2 cellular contexts compared by ENCODE assay signal in the genomic region with DNA sequence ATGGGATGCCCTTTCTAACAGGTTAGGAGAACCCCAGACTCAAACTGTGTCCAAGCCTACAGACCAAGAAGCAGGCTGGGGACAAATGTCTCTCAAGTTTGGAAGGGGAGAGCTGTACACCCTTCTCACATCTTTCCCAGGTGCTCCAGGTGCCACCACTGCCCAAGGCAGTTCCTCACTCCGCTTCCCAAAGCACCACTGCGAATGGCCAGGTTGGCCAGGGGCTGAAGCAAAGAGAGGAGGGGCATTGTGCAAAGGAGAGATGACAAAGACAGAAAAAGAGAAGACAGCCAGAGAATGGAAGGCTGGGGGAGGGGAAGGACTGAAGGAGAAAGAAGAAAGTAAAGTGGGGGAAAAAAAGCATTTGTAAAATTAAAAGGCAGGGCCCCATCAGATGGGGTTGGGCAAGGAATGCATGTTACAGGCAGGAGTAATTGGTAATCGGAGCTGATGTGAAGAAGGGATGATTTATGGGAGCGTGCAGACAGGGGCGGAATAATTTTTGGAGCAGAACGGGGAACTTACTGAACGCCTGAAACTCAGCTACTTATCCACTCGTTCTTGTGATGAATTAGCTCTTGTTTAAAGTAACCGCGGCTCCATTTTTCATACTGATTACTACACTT.
TF ChIP-seq lines count a peak whose summit lies in the region.

No MANE protein-coding gene starts in this region.

TF ChIP-seq in HEK293, 187 proteins besides CTCF, POLR2A, EP300 and RAD21 (continued from another document and continues in another):
- TF ChIP-seq ZNF549 (tag by site-specific recombination; IDR thresholded peaks at IDR 0.05) (no peak), ZNF791 (tag by site-specific recombination; IDR thresholded peaks at IDR 0.05) (no peak), ZNF629 (tag by site-specific recombination; IDR thresholded peaks at IDR 0.05) (no peak), ZNF239 (tag by site-specific recombination; IDR thresholded peaks at IDR 0.05) (no peak), ZNF221 (tag by site-specific recombination; IDR thresholded peaks at IDR 0.05; ENCODE audit: borderline replicate concordance) (no peak), ZNF701 (tag by site-specific recombination; IDR thresholded peaks at IDR 0.05) (no peak), ZBTB1 (tag by site-specific recombination; IDR thresholded peaks at IDR 0.05) (no peak), ZXDB (tag by site-specific recombination; IDR thresholded peaks at IDR 0.05) (peak; percentile 66; the same call in 1 of the 2 replicates), ZNF423 (tag by site-specific recombination; IDR thresholded peaks at IDR 0.05) (no peak), ZNF670 (tag by site-specific recombination; IDR thresholded peaks at IDR 0.05; ENCODE audit: low read depth) (no peak), ZNF571 (tag by site-specific recombination; IDR thresholded peaks at IDR 0.05) (no peak), HOXA7 (CRISPR knock-in tag; IDR thresholded peaks at IDR 0.05; ENCODE audit: borderline replicate concordance) (no peak), KLF1 (tag by site-specific recombination; IDR thresholded peaks at IDR 0.05) (peak; percentile 75), ZNF843 (tag by site-specific recombination; IDR thresholded peaks at IDR 0.05) (peak; percentile 74), ZEB2 (tag by site-specific recombination; IDR thresholded peaks at IDR 0.05) (peak; percentile 61), HOXD13 (CRISPR knock-in tag; IDR thresholded peaks at IDR 0.05; ENCODE audit: borderline replicate concordance) (no peak)
- TF ChIP-seq, protein P1, sequence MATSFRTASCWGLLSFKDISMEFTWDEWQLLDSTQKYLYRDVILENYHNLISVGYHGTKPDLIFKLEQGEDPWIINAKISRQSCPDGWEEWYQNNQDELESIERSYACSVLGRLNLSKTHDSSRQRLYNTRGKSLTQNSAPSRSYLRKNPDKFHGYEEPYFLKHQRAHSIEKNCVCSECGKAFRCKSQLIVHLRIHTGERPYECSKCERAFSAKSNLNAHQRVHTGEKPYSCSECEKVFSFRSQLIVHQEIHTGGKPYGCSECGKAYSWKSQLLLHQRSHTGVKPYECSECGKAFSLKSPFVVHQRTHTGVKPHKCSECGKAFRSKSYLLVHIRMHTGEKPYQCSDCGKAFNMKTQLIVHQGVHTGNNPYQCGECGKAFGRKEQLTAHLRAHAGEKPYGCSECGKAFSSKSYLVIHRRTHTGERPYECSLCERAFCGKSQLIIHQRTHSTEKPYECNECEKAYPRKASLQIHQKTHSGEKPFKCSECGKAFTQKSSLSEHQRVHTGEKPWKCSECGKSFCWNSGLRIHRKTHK (tag by site-specific recombination; IDR thresholded peaks at IDR 0.05): no peak
- TF ChIP-seq, protein P2, sequence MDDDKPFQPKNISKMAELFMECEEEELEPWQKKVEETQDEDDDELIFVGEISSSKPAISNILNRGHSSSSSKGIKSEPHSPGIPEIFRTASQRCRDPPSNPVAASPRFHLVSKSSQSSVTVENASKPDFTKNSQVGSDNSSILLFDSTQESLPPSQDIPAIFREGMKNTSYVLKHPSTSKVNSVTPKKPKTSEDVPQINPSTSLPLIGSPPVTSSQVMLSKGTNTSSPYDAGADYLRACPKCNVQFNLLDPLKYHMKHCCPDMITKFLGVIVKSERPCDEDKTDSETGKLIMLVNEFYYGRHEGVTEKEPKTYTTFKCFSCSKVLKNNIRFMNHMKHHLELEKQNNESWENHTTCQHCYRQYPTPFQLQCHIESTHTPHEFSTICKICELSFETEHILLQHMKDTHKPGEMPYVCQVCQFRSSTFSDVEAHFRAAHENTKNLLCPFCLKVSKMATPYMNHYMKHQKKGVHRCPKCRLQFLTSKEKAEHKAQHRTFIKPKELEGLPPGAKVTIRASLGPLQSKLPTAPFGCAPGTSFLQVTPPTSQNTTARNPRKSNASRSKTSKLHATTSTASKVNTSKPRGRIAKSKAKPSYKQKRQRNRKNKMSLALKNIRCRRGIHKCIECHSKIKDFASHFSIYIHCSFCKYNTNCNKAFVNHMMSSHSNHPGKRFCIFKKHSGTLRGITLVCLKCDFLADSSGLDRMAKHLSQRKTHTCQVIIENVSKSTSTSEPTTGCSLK (tag by site-specific recombination; IDR thresholded peaks at IDR 0.05): no peak
- TF ChIP-seq, protein P3, sequence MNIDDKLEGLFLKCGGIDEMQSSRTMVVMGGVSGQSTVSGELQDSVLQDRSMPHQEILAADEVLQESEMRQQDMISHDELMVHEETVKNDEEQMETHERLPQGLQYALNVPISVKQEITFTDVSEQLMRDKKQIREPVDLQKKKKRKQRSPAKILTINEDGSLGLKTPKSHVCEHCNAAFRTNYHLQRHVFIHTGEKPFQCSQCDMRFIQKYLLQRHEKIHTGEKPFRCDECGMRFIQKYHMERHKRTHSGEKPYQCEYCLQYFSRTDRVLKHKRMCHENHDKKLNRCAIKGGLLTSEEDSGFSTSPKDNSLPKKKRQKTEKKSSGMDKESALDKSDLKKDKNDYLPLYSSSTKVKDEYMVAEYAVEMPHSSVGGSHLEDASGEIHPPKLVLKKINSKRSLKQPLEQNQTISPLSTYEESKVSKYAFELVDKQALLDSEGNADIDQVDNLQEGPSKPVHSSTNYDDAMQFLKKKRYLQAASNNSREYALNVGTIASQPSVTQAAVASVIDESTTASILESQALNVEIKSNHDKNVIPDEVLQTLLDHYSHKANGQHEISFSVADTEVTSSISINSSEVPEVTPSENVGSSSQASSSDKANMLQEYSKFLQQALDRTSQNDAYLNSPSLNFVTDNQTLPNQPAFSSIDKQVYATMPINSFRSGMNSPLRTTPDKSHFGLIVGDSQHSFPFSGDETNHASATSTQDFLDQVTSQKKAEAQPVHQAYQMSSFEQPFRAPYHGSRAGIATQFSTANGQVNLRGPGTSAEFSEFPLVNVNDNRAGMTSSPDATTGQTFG (tag by site-specific recombination; IDR thresholded peaks at IDR 0.05; ENCODE audit: borderline replicate concordance): no peak
- TF ChIP-seq, protein P4, sequence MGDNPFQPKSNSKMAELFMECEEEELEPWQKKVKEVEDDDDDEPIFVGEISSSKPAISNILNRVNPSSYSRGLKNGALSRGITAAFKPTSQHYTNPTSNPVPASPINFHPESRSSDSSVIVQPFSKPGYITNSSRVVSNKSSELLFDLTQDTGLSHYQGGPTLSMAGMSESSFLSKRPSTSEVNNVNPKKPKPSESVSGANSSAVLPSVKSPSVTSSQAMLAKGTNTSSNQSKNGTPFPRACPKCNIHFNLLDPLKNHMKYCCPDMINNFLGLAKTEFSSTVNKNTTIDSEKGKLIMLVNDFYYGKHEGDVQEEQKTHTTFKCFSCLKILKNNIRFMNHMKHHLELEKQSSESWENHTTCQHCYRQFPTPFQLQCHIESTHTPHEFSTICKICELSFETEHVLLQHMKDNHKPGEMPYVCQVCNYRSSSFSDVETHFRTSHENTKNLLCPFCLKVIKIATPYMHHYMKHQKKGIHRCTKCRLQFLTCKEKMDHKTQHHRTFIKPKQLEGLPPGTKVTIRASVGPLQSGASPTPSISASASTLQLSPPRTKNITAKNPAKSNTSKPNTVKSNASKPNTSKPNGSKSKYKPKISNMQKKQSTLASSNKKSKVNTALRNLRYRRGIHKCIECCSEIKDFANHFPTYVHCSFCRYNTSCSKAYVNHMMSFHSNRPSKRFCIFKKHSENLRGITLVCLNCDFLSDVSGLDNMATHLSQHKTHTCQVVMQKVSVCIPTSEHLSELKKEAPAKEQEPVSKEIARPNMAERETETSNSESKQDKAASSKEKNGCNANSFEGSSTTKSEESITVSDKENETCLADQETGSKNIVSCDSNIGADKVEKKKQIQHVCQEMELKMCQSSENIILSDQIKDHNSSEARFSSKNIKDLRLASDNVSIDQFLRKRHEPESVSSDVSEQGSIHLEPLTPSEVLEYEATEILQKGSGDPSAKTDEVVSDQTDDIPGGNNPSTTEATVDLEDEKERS (tag by site-specific recombination; IDR thresholded peaks at IDR 0.05): no peak

TF ChIP-seq in SK-N-SH, 30 proteins besides CTCF, POLR2A, EP300 and RAD21 (continued from another document):
- TF ChIP-seq, protein P5, sequence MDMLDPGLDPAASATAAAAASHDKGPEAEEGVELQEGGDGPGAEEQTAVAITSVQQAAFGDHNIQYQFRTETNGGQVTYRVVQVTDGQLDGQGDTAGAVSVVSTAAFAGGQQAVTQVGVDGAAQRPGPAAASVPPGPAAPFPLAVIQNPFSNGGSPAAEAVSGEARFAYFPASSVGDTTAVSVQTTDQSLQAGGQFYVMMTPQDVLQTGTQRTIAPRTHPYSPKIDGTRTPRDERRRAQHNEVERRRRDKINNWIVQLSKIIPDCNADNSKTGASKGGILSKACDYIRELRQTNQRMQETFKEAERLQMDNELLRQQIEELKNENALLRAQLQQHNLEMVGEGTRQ (IDR thresholded peaks at IDR 0.05; ENCODE audit: borderline replicate concordance, low read depth, low read length): no peak
- TF ChIP-seq, protein P6, sequence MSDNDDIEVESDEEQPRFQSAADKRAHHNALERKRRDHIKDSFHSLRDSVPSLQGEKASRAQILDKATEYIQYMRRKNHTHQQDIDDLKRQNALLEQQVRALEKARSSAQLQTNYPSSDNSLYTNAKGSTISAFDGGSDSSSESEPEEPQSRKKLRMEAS (IDR thresholded peaks at IDR 0.05; ENCODE audit: low read depth): no peak
- TF ChIP-seq SIN3A (IDR thresholded peaks at IDR 0.05; ENCODE audit: borderline replicate concordance, low read depth, low read length) (no peak), MXI1 (IDR thresholded peaks at IDR 0.05; ENCODE audit: low read depth, low read length) (no peak), SMC3 (IDR thresholded peaks at IDR 0.05; ENCODE audit: low read depth, low read length) (no peak), CHD2 (IDR thresholded peaks at IDR 0.05; ENCODE audit: low read length, partially characterized antibody) (no peak), EZH2phosphoT487 (IDR thresholded peaks at IDR 0.05; ENCODE audit: borderline replicate concordance, low read depth) (no peak), NRF1 (IDR thresholded peaks at IDR 0.05; ENCODE audit: low read depth, low read length) (no peak), RCOR1 (IDR thresholded peaks at IDR 0.05; ENCODE audit: low read length) (no peak)
- TF ChIP-seq, protein P7, sequence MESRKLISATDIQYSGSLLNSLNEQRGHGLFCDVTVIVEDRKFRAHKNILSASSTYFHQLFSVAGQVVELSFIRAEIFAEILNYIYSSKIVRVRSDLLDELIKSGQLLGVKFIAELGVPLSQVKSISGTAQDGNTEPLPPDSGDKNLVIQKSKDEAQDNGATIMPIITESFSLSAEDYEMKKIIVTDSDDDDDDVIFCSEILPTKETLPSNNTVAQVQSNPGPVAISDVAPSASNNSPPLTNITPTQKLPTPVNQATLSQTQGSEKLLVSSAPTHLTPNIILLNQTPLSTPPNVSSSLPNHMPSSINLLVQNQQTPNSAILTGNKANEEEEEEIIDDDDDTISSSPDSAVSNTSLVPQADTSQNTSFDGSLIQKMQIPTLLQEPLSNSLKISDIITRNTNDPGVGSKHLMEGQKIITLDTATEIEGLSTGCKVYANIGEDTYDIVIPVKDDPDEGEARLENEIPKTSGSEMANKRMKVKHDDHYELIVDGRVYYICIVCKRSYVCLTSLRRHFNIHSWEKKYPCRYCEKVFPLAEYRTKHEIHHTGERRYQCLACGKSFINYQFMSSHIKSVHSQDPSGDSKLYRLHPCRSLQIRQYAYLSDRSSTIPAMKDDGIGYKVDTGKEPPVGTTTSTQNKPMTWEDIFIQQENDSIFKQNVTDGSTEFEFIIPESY (IDR thresholded peaks at IDR 0.05; ENCODE audit: borderline replicate concordance, low read depth): no peak
